8 cellular contexts compared by ENCODE assay signal in genomic region chr10:6580279-6581029, GRCh38. TPM values are rescaled to one million over a fixed set of nuclear protein-coding genes. Genes with fewer than 3 reads are reported as not detected.
DNase-seq lines count a peak whose midpoint lies in the region; ATAC-seq and TF ChIP-seq lines count a peak whose summit lies in the region.

No MANE protein-coding gene starts in this region.

- no peaks in the 10 kb centered on the region for H3K9me3 Mint-ChIP-seq in T-helper 1 cell treated with Interleukin-12 subunit alpha and Interleukin-12 subunit beta and Interleukin-4 antibody, amounts not matched to agents 30 μg/mL and 1 μg/mL, for 36 hours

- TF ChIP-seq CTCF in right atrium auricular region (IDR thresholded peaks at IDR 0.05) (peak; percentile 41 to 63), uterus (IDR thresholded peaks at IDR 0.05) (peak in 3 of 4 experiments; percentile 47 to 67 (median 49))

- no peaks in the 10 kb centered on the region for H3K27me3 Mint-ChIP-seq in T-helper 1 cell treated with Interleukin-12 subunit alpha and Interleukin-12 subunit beta and Interleukin-4 antibody, amounts not matched to agents 30 μg/mL and 1 μg/mL, for 36 hours (ENCODE audit: low read depth)

- peak overlapping the region; percentile 96 for H3K27ac Mint-ChIP-seq in T-helper 1 cell treated with Interleukin-12 subunit alpha and Interleukin-12 subunit beta and Interleukin-4 antibody, amounts not matched to agents 30 μg/mL and 1 μg/mL, for 36 hours

- H3K9me3 ChIP-seq in right atrium auricular region (no peaks in the 10 kb centered on the region), uterus (no peaks in the 10 kb centered on the region)

- peaks cover 0 to 9% of the 10 kb centered on the region in 2 donors for H3K4me1 ChIP-seq in right atrium auricular region
- H3K4me1 ChIP-seq in uterus: no peaks in the 10 kb centered on the region

- intact Hi-C loops in uterus (cut with DNase I; ENCODE audit: low total_unique reads): no loop called here

- peaks cover 52% of the 10 kb centered on the region for H3K36me3 Mint-ChIP-seq in T-helper 1 cell treated with Interleukin-12 subunit alpha and Interleukin-12 subunit beta and Interleukin-4 antibody, amounts not matched to agents 30 μg/mL and 1 μg/mL, for 36 hours (ENCODE audit: low read depth)

- H3K36me3 ChIP-seq in right atrium auricular region (no peaks in the 10 kb centered on the region), uterus (no peaks in the 10 kb centered on the region)

- peak in 1 of 2 donors; percentile 42 for TF ChIP-seq POLR2A in uterus (IDR thresholded peaks at IDR 0.05)

- H3K4me3 ChIP-seq in right atrium auricular region: peak overlapping the region; percentile 42 to 55
- peak overlapping the region; percentile 19 to 81 for H3K4me3 ChIP-seq in uterus

- peaks cover 52% of the 10 kb centered on the region for H3K4me1 Mint-ChIP-seq in T-helper 1 cell treated with Interleukin-12 subunit alpha and Interleukin-12 subunit beta and Interleukin-4 antibody, amounts not matched to agents 30 μg/mL and 1 μg/mL, for 36 hours (ENCODE audit: low read depth)

- no peaks in the 10 kb centered on the region for H3K27me3 ChIP-seq in right atrium auricular region
- no peaks in the 10 kb centered on the region for H3K27me3 ChIP-seq in uterus

- DNase-seq in CD1c-positive myeloid dendritic cell (ENCODE audit: extremely low spot score) (peak; percentile 82), amygdala (lab: John Stamatoyannopoulos, UW) (peak in 54 of 56 donors; percentile 21 to 90 (median 73)), right atrium auricular region (ENCODE audit: low spot score) (no peak), pulmonary artery endothelial cell (ENCODE audit: low read depth, low spot score) (peak; percentile 11), uterus (peak; percentile 31 to 60)

- ATAC-seq in GM19351 (IDR thresholded peaks at IDR 0.05; ENCODE audit: unreplicated experiment) (peak; percentile 92), HG03565 (IDR thresholded peaks at IDR 0.05; ENCODE audit: unreplicated experiment) (peak; percentile 63)

- no peak overlapping the region for H3K27ac ChIP-seq in right atrium auricular region
- peak overlapping the region; percentile 24 to 55 for H3K27ac ChIP-seq in uterus

- H3K4me3 Mint-ChIP-seq in T-helper 1 cell treated with Interleukin-12 subunit alpha and Interleukin-12 subunit beta and Interleukin-4 antibody, amounts not matched to agents 30 μg/mL and 1 μg/mL, for 36 hours: peak overlapping the region; percentile 94

RNA-seq across cellular contexts. Expression of gene PRKCQ, which starts 0.4 kb away (rescaled TPM):
- under 1 TPM in 1 of 2 donors, not detected in 1; 0.43 TPM for total RNA-seq in right atrium auricular region
- total RNA-seq in pulmonary artery endothelial cell: 0.33 and 0.99 TPM in 2 replicates
- total RNA-seq in uterus: 1 to 10 TPM in 2 of 4 donors, not detected in 2; 1.4 to 2.8 TPM

Comparison
In these comparisons a context has a peak if more than half of its experiments do, and no peak if none do; other contexts are left out.
1. H3K27ac ChIP-seq: peak in uterus (2 of 2); none in right atrium auricular region (0 of 2).